ENCODE assay signal across 22 cellular contexts in genomic region chr6:159769470-159769869, GRCh38. TPM values are rescaled to one million over a fixed set of nuclear protein-coding genes. Genes with fewer than 3 reads are reported as not detected.
DNase-seq lines count a peak whose midpoint lies in the region; ATAC-seq and TF ChIP-seq lines count a peak whose summit lies in the region.
"Had no signal": no experiment of that assay in that cellular context is flagged by ENCODE, and none has a peak within 500 bp of the region (broad histone marks: within the 10 kb centered on the region; RNA-seq: fewer than 3 reads in every experiment).

No MANE protein-coding gene starts in this region.

- peak overlapping the region; percentile 18 for H3K27ac Mint-ChIP-seq in activated CD8-positive, alpha-beta T cell treated with anti-CD3 and anti-CD28 coated beads for 36 hours
- H3K27ac Mint-ChIP-seq in activated CD8-positive, alpha-beta T cell treated with anti-CD3 and anti-CD28 coated beads, Interleukin-2, amount 10 ng/mL, durations not matched to agents 7 days and 5 days: no peak overlapping the region
- peak overlapping the region; percentile 42 for H3K27ac Mint-ChIP-seq in Calu3 (ENCODE audit: unreplicated experiment)
- H3K27ac Mint-ChIP-seq in activated CD4-positive, alpha-beta memory T cell treated with anti-CD3 and anti-CD28 coated beads, Interleukin-2, amount 10 ng/mL, durations not matched to agents 7 days and 5 days: peak overlapping the region; percentile 19
- peak overlapping the region; percentile 48 for H3K27ac Mint-ChIP-seq in endothelial cell (ENCODE audit: unreplicated experiment)

- BruUV-seq in Calu3 (replicated peaks; lab: Mats Ljungman, UMichigan): no TSS peak

- peak; percentile 37 for ATAC-seq in activated CD8-positive, alpha-beta T cell treated with anti-CD3 and anti-CD28 coated beads for 36 hours
- no peak for ATAC-seq in activated CD8-positive, alpha-beta T cell treated with anti-CD3 and anti-CD28 coated beads, Interleukin-2, amount 10 ng/mL, durations not matched to agents 7 days and 5 days
- ATAC-seq: K562, PC-3 had no signal

- no peak overlapping the region for H3K4me3 ChIP-seq in ascending aorta
- H3K4me3 ChIP-seq: BLaER1, GM23248, K562, SJCRH30 had no signal

- H3K36me3 ChIP-seq in ascending aorta: peaks cover 17 to 47% of the 10 kb centered on the region in 2 donors

- peaks cover 47% of the 10 kb centered on the region for H3K36me3 Mint-ChIP-seq in activated CD8-positive, alpha-beta T cell treated with anti-CD3 and anti-CD28 coated beads for 36 hours (ENCODE audit: low read depth)
- peaks cover 69% of the 10 kb centered on the region for H3K36me3 Mint-ChIP-seq in activated CD8-positive, alpha-beta T cell treated with anti-CD3 and anti-CD28 coated beads, Interleukin-2, amount 10 ng/mL, durations not matched to agents 7 days and 5 days (ENCODE audit: low read depth)
- H3K36me3 Mint-ChIP-seq in Calu3 (ENCODE audit: insufficient read depth, unreplicated experiment) (peaks cover 65% of the 10 kb centered on the region), endothelial cell (ENCODE audit: low read depth, unreplicated experiment) (peaks cover 60% of the 10 kb centered on the region)
- H3K36me3 Mint-ChIP-seq in activated CD4-positive, alpha-beta memory T cell treated with anti-CD3 and anti-CD28 coated beads, Interleukin-2, amount 10 ng/mL, durations not matched to agents 7 days and 5 days (ENCODE audit: low read depth): peaks cover 78% of the 10 kb centered on the region

- CTCF ChIA-PET in activated CD8-positive, alpha-beta T cell treated with anti-CD3 and anti-CD28 coated beads for 36 hours (lab: Charles Lee): no interaction called here
- CTCF ChIA-PET in activated CD8-positive, alpha-beta T cell treated with anti-CD3 and anti-CD28 coated beads, Interleukin-2, amount 10 ng/mL, durations not matched to agents 7 days and 5 days (lab: Charles Lee): interaction anchor here (0.6 kb wide), 1 partner anchor 54 kb away, joined by 3 read pairs; no protein-coding TSS in a partner anchor
- CTCF ChIA-PET in Calu3 (lab: Charles Lee): no interaction called here
- CTCF ChIA-PET in activated CD4-positive, alpha-beta memory T cell treated with anti-CD3 and anti-CD28 coated beads, Interleukin-2, amount 10 ng/mL, durations not matched to agents 7 days and 5 days (lab: Charles Lee): interaction anchor here (1.2 kb wide), 1 partner anchor 49 kb away, joined by 4 read pairs; no protein-coding TSS in a partner anchor

- H3K27ac ChIP-seq in ascending aorta: no peak overlapping the region
- H3K27ac ChIP-seq: BLaER1, GM23248, SJCRH30 had no signal

- POLR2A ChIA-PET in activated CD8-positive, alpha-beta T cell treated with anti-CD3 and anti-CD28 coated beads for 36 hours (lab: Charles Lee): interaction anchor here (0.6 to 6.4 kb wide), 6 partner anchors 10 to 78 kb away, joined by 3 to 39 read pairs (median 4); partner anchors contain the start of genes MRPL18, TCP1 and WTAP
- POLR2A ChIA-PET in activated CD8-positive, alpha-beta T cell treated with anti-CD3 and anti-CD28 coated beads, Interleukin-2, amount 10 ng/mL, durations not matched to agents 7 days and 5 days (lab: Charles Lee): interaction anchor here (0.7 to 1.2 kb wide), 5 partner anchors 8 to 42 kb away, joined by 3 to 4 read pairs (median 3); partner anchors contain the start of genes MRPL18, TCP1 and WTAP
- POLR2A ChIA-PET in activated CD4-positive, alpha-beta memory T cell treated with anti-CD3 and anti-CD28 coated beads, Interleukin-2, amount 10 ng/mL, durations not matched to agents 7 days and 5 days (lab: Charles Lee): interaction anchor here (1.5 kb wide), 1 partner anchor 7 kb away, joined by 4 read pairs; the partner anchor contains the start of gene ACAT2

- intact Hi-C loops in activated CD8-positive, alpha-beta T cell treated with anti-CD3 and anti-CD28 coated beads for 36 hours (cut with micrococcal nuclease): no loop called here
- intact Hi-C loops in Calu3 (cut with micrococcal nuclease; ENCODE audit: unreplicated experiment) (no loop called here), ascending aorta (cut with DNase I) (no loop called here)

- peaks cover 12% of the 10 kb centered on the region for H3K4me1 Mint-ChIP-seq in activated CD8-positive, alpha-beta T cell treated with anti-CD3 and anti-CD28 coated beads for 36 hours (ENCODE audit: low read depth)
- peaks cover 15% of the 10 kb centered on the region for H3K4me1 Mint-ChIP-seq in activated CD8-positive, alpha-beta T cell treated with anti-CD3 and anti-CD28 coated beads, Interleukin-2, amount 10 ng/mL, durations not matched to agents 7 days and 5 days (ENCODE audit: low read depth)
- H3K4me1 Mint-ChIP-seq in Calu3 (ENCODE audit: low read depth, unreplicated experiment) (no peaks in the 10 kb centered on the region), endothelial cell (ENCODE audit: unreplicated experiment) (peaks cover 10% of the 10 kb centered on the region)
- H3K4me1 Mint-ChIP-seq in activated CD4-positive, alpha-beta memory T cell treated with anti-CD3 and anti-CD28 coated beads, Interleukin-2, amount 10 ng/mL, durations not matched to agents 7 days and 5 days: peaks cover 13% of the 10 kb centered on the region

- no peak for DNase-seq in activated CD8-positive, alpha-beta T cell treated with anti-CD3 and anti-CD28 coated beads for 36 hours
- DNase-seq in activated CD8-positive, alpha-beta T cell treated with anti-CD3 and anti-CD28 coated beads, Interleukin-2, amount 10 ng/mL, durations not matched to agents 7 days and 5 days: no peak
- DNase-seq in Calu3 (no peak), endothelial cell (ENCODE audit: low spot score) (no peak), ascending aorta (ENCODE audit: low spot score in 2 of 2) (no peak), NCI-H2081 treated with DMSO at 0.1 percent for 48 hours (lab: John Stamatoyannopoulos, UW) (no peak)
- DNase-seq in activated CD4-positive, alpha-beta memory T cell treated with anti-CD3 and anti-CD28 coated beads, Interleukin-2, amount 10 ng/mL, durations not matched to agents 7 days and 5 days: no peak
- DNase-seq: CD4-positive, CD25-positive, alpha-beta regulatory T cell; GM23248; H7; Kasumi-1; NCI-H2029; NCI-H446 treated with DMSO at 0.1 percent for 48 hours; NCI-H526; NCI-H82; NK-92 treated with Interleukin-12 subunit alpha and Interleukin-12 subunit beta, amount 100 ng/mL, for 24 hours; PC-3; SJCRH30 had no signal

- H3K9me3 ChIP-seq in ascending aorta: no peaks in the 10 kb centered on the region
- H3K9me3 ChIP-seq: SJCRH30 had no signal

- no peak overlapping the region for H3K4me3 Mint-ChIP-seq in activated CD8-positive, alpha-beta T cell treated with anti-CD3 and anti-CD28 coated beads for 36 hours
- H3K4me3 Mint-ChIP-seq in activated CD8-positive, alpha-beta T cell treated with anti-CD3 and anti-CD28 coated beads, Interleukin-2, amount 10 ng/mL, durations not matched to agents 7 days and 5 days: no peak overlapping the region
- no peak overlapping the region for H3K4me3 Mint-ChIP-seq in Calu3 (ENCODE audit: low read depth, unreplicated experiment)
- H3K4me3 Mint-ChIP-seq in activated CD4-positive, alpha-beta memory T cell treated with anti-CD3 and anti-CD28 coated beads, Interleukin-2, amount 10 ng/mL, durations not matched to agents 7 days and 5 days: no peak overlapping the region
- no peak overlapping the region for H3K4me3 Mint-ChIP-seq in endothelial cell (ENCODE audit: unreplicated experiment)
- H3K4me3 Mint-ChIP-seq: CD4-positive, CD25-positive, alpha-beta regulatory T cell had no signal

- no peaks in the 10 kb centered on the region for H3K27me3 ChIP-seq in ascending aorta
- H3K27me3 ChIP-seq: BLaER1, SJCRH30 had no signal

- peaks cover 6% of the 10 kb centered on the region for H3K9me3 Mint-ChIP-seq in activated CD8-positive, alpha-beta T cell treated with anti-CD3 and anti-CD28 coated beads for 36 hours
- no peaks in the 10 kb centered on the region for H3K9me3 Mint-ChIP-seq in activated CD8-positive, alpha-beta T cell treated with anti-CD3 and anti-CD28 coated beads, Interleukin-2, amount 10 ng/mL, durations not matched to agents 7 days and 5 days (ENCODE audit: insufficient read depth)
- H3K9me3 Mint-ChIP-seq in Calu3 (ENCODE audit: low read depth, unreplicated experiment) (peaks cover 6% of the 10 kb centered on the region), endothelial cell (ENCODE audit: unreplicated experiment) (no peaks in the 10 kb centered on the region)
- H3K9me3 Mint-ChIP-seq in activated CD4-positive, alpha-beta memory T cell treated with anti-CD3 and anti-CD28 coated beads, Interleukin-2, amount 10 ng/mL, durations not matched to agents 7 days and 5 days: no peaks in the 10 kb centered on the region

- TF ChIP-seq CTCF in activated CD8-positive, alpha-beta T cell treated with anti-CD3 and anti-CD28 coated beads for 36 hours (IDR thresholded peaks at IDR 0.05): no peak
- TF ChIP-seq CTCF in Calu3 (IDR thresholded peaks at IDR 0.05; ENCODE audit: unreplicated experiment) (no peak), endothelial cell (IDR thresholded peaks at IDR 0.05; ENCODE audit: unreplicated experiment) (no peak), ascending aorta (IDR thresholded peaks at IDR 0.05) (no peak)

- no peaks in the 10 kb centered on the region for H3K4me1 ChIP-seq in ascending aorta
- H3K4me1 ChIP-seq: BLaER1, SJCRH30 had no signal

- no peaks in the 10 kb centered on the region for H3K27me3 Mint-ChIP-seq in activated CD8-positive, alpha-beta T cell treated with anti-CD3 and anti-CD28 coated beads for 36 hours
- H3K27me3 Mint-ChIP-seq in activated CD8-positive, alpha-beta T cell treated with anti-CD3 and anti-CD28 coated beads, Interleukin-2, amount 10 ng/mL, durations not matched to agents 7 days and 5 days (ENCODE audit: low read depth): no peaks in the 10 kb centered on the region
- H3K27me3 Mint-ChIP-seq in Calu3 (ENCODE audit: unreplicated experiment) (no peaks in the 10 kb centered on the region), endothelial cell (ENCODE audit: unreplicated experiment) (peaks cover 4% of the 10 kb centered on the region)
- H3K27me3 Mint-ChIP-seq in activated CD4-positive, alpha-beta memory T cell treated with anti-CD3 and anti-CD28 coated beads, Interleukin-2, amount 10 ng/mL, durations not matched to agents 7 days and 5 days: no peaks in the 10 kb centered on the region
- H3K27me3 Mint-ChIP-seq: CD4-positive, CD25-positive, alpha-beta regulatory T cell had no signal

RNA-seq across cellular contexts. Expression of gene ACAT2, which starts 7.6 kb away (rescaled TPM):
- 10 to 100 TPM; 70.8 to 74.1 TPM for total RNA-seq in activated CD8-positive, alpha-beta T cell treated with anti-CD3 and anti-CD28 coated beads for 36 hours
- 10 to 100 TPM; 84.4 to 89.2 TPM for total RNA-seq in activated CD8-positive, alpha-beta T cell treated with anti-CD3 and anti-CD28 coated beads, Interleukin-2, amount 10 ng/mL, durations not matched to agents 7 days and 5 days
- total RNA-seq in Calu3 (2022): 92.3 and 108 TPM in 2 replicates
- total RNA-seq in activated CD4-positive, alpha-beta memory T cell treated with anti-CD3 and anti-CD28 coated beads, Interleukin-2, amount 10 ng/mL, durations not matched to agents 7 days and 5 days: 100 to 1,000 TPM in 1 of 2 experiments, 10 to 100 TPM in 1; 98.0 to 109 TPM
- total RNA-seq in endothelial cell (ENCODE audit: unreplicated experiment): 119 TPM
- 0.85 TPM for total RNA-seq in ascending aorta

RNA-seq across cellular contexts. Expression of gene TCP1, which starts 19.9 kb away (rescaled TPM):
- 100 to 1,000 TPM; 446 to 452 TPM for total RNA-seq in activated CD8-positive, alpha-beta T cell treated with anti-CD3 and anti-CD28 coated beads for 36 hours
- total RNA-seq in activated CD8-positive, alpha-beta T cell treated with anti-CD3 and anti-CD28 coated beads, Interleukin-2, amount 10 ng/mL, durations not matched to agents 7 days and 5 days: 100 to 1,000 TPM; 263 to 277 TPM
- total RNA-seq in Calu3 (2022) (311 and 357 TPM in 2 replicates), endothelial cell (ENCODE audit: unreplicated experiment) (213 TPM), ascending aorta (46.7 TPM)
- total RNA-seq in activated CD4-positive, alpha-beta memory T cell treated with anti-CD3 and anti-CD28 coated beads, Interleukin-2, amount 10 ng/mL, durations not matched to agents 7 days and 5 days: 100 to 1,000 TPM; 203 to 212 TPM

RNA-seq across cellular contexts. Expression of gene MRPL18, which starts 20.8 kb away (rescaled TPM):
- 10 to 100 TPM; 81.8 to 83.5 TPM for total RNA-seq in activated CD8-positive, alpha-beta T cell treated with anti-CD3 and anti-CD28 coated beads for 36 hours
- total RNA-seq in activated CD8-positive, alpha-beta T cell treated with anti-CD3 and anti-CD28 coated beads, Interleukin-2, amount 10 ng/mL, durations not matched to agents 7 days and 5 days: 10 to 100 TPM; 85.4 to 91.3 TPM
- total RNA-seq in Calu3 (2022) (86.6 and 88.7 TPM in 2 replicates), endothelial cell (ENCODE audit: unreplicated experiment) (31.0 TPM), ascending aorta (119 TPM)
- 10 to 100 TPM; 63.6 to 65.8 TPM for total RNA-seq in activated CD4-positive, alpha-beta memory T cell treated with anti-CD3 and anti-CD28 coated beads, Interleukin-2, amount 10 ng/mL, durations not matched to agents 7 days and 5 days

RNA-seq across cellular contexts. Expression of gene PNLDC1, which starts 30.6 kb away (rescaled TPM):
- under 1 TPM; 0.34 to 0.54 TPM for total RNA-seq in activated CD8-positive, alpha-beta T cell treated with anti-CD3 and anti-CD28 coated beads for 36 hours
- under 1 TPM; 0.57 to 0.79 TPM for total RNA-seq in activated CD8-positive, alpha-beta T cell treated with anti-CD3 and anti-CD28 coated beads, Interleukin-2, amount 10 ng/mL, durations not matched to agents 7 days and 5 days
- total RNA-seq in Calu3 (2022) (0.52 and 0.71 TPM in 2 replicates), endothelial cell (ENCODE audit: unreplicated experiment) (not detected), ascending aorta (not detected)
- total RNA-seq in activated CD4-positive, alpha-beta memory T cell treated with anti-CD3 and anti-CD28 coated beads, Interleukin-2, amount 10 ng/mL, durations not matched to agents 7 days and 5 days: under 1 TPM; 0.25 to 0.35 TPM
- total RNA-seq: A172; CD4-positive, CD25-positive, alpha-beta regulatory T cell; GM23248; H7; K562; MCF 10A; PC-3; SJCRH30 had no signal

RNA-seq across cellular contexts. Expression of gene WTAP, which starts 42.2 kb away (rescaled TPM):
- 10 to 100 TPM; 79.9 to 80.6 TPM for total RNA-seq in activated CD8-positive, alpha-beta T cell treated with anti-CD3 and anti-CD28 coated beads for 36 hours
- total RNA-seq in activated CD8-positive, alpha-beta T cell treated with anti-CD3 and anti-CD28 coated beads, Interleukin-2, amount 10 ng/mL, durations not matched to agents 7 days and 5 days: 100 to 1,000 TPM; 111 to 113 TPM
- total RNA-seq in Calu3 (2022) (91.8 and 103 TPM in 2 replicates), endothelial cell (ENCODE audit: unreplicated experiment) (95.4 TPM), ascending aorta (44.6 TPM)
- total RNA-seq in activated CD4-positive, alpha-beta memory T cell treated with anti-CD3 and anti-CD28 coated beads, Interleukin-2, amount 10 ng/mL, durations not matched to agents 7 days and 5 days: 100 to 1,000 TPM; 124 TPM

Comparison
In these comparisons a context has a peak if more than half of its experiments do, and no peak if none do; other contexts are left out.
1. CTCF ChIA-PET loops: an anchor here in activated CD8-positive, alpha-beta T cell treated with anti-CD3 and anti-CD28 coated beads, Interleukin-2, amount 10 ng/mL, durations not matched to agents 7 days and 5 days (0.6 kb wide) and activated CD4-positive, alpha-beta memory T cell treated with anti-CD3 and anti-CD28 coated beads, Interleukin-2, amount 10 ng/mL, durations not matched to agents 7 days and 5 days (1.2 kb wide); none called in activated CD8-positive, alpha-beta T cell treated with anti-CD3 and anti-CD28 coated beads for 36 hours and Calu3.
2. RNA of gene ACAT2, which starts 7.6 kb away (total RNA-seq): 119 TPM in endothelial cell (single experiment), 98.0 to 109 TPM in activated CD4-positive, alpha-beta memory T cell treated with anti-CD3 and anti-CD28 coated beads, Interleukin-2, amount 10 ng/mL, durations not matched to agents 7 days and 5 days, 92.3 to 108 TPM in Calu3, 84.4 to 89.2 TPM in activated CD8-positive, alpha-beta T cell treated with anti-CD3 and anti-CD28 coated beads, Interleukin-2, amount 10 ng/mL, durations not matched to agents 7 days and 5 days and 70.8 to 74.1 TPM in activated CD8-positive, alpha-beta T cell treated with anti-CD3 and anti-CD28 coated beads for 36 hours; 0.85 TPM in ascending aorta (single experiment); every median in the first group is over 10 times any median in the second.